In genomic region chr17:11366451-11366850, GRCh38 we compare ENCODE assay signal across 23 cellular contexts.
"Had no signal": no experiment of that assay in that cellular context is flagged by ENCODE, and none has a peak within 500 bp of the region (broad histone marks: within the 10 kb centered on the region; RNA-seq: fewer than 3 reads in every experiment).

No MANE protein-coding gene starts in this region.

- H3K27ac Mint-ChIP-seq: immature natural killer cell; mesothelial cell of epicardium; naive B cell; natural killer cell; nephron progenitor cell; neural progenitor cell; progenitor cell of endocrine pancreas; stimulated activated naive B cell treated with anti-CD40 and anti-IgM and Interleukin-4, amounts not matched to agents 10 μg/mL and 1 μg/mL and 100 μg/mL, for 72 hours had no signal

- H3K4me1 Mint-ChIP-seq: immature natural killer cell; mesothelial cell of epicardium; naive B cell; natural killer cell; stimulated activated naive B cell treated with anti-CD40 and anti-IgM and Interleukin-4, amounts not matched to agents 10 μg/mL and 1 μg/mL and 100 μg/mL, for 72 hours had no signal

- H3K9me3 Mint-ChIP-seq: mesothelial cell of epicardium, nephron progenitor cell, neural progenitor cell had no signal

- DNase-seq: hypothalamus; immature natural killer cell; islet precursor cell; left ventricle myocardium inferior; mesendoderm; naive B cell; natural killer cell; nephron progenitor cell; pancreas; right lobe of liver; stimulated activated CD4-positive, alpha-beta T cell treated with anti-CD3 and anti-CD28 coated beads, Interleukin-12 subunit alpha, Interleukin-12 subunit beta, amount 100 ng/mL, for 4 hours; stimulated activated CD4-positive, alpha-beta T cell treated with anti-CD3 and anti-CD28 coated beads, Interleukin-15, amount 100 ng/mL, for 24 hours; stimulated activated CD4-positive, alpha-beta T cell treated with anti-CD3 and anti-CD28 coated beads, Interleukin-2, amount 100 ng/mL, for 24 hours; stimulated activated CD4-positive, alpha-beta T cell treated with anti-CD3 and anti-CD28 coated beads, Interleukin-4, amount 100 ng/mL, for 1 hour; stimulated activated naive B cell treated with anti-CD40 and anti-IgM and Interleukin-4, amounts not matched to agents 10 μg/mL and 1 μg/mL and 100 μg/mL, for 72 hours; stimulated activated naive CD8-positive, alpha-beta T cell treated with anti-CD3 and anti-CD28 coated beads, Interleukin-15, Interleukin-2, amounts not matched to agents 100 U/mL and 50 U/mL, for 24 hours; stomach; tibial artery; trophoblast cell; uterus had no signal

- ATAC-seq: natural killer cell; pancreas; right lobe of liver; stimulated activated naive B cell treated with anti-CD40 and anti-IgM and Interleukin-4, amounts not matched to agents 10 μg/mL and 1 μg/mL and 100 μg/mL, for 72 hours; stimulated activated naive CD8-positive, alpha-beta T cell treated with anti-CD3 and anti-CD28 coated beads, Interleukin-15, Interleukin-2, amounts not matched to agents 100 U/mL and 50 U/mL, for 24 hours had no signal

- H3K27me3 Mint-ChIP-seq: naive B cell; stimulated activated naive B cell treated with anti-CD40 and anti-IgM and Interleukin-4, amounts not matched to agents 10 μg/mL and 1 μg/mL and 100 μg/mL, for 72 hours had no signal

- H3K36me3 Mint-ChIP-seq: immature natural killer cell; mesothelial cell of epicardium; naive B cell; natural killer cell; neural progenitor cell; stimulated activated naive B cell treated with anti-CD40 and anti-IgM and Interleukin-4, amounts not matched to agents 10 μg/mL and 1 μg/mL and 100 μg/mL, for 72 hours had no signal

- H3K4me3 Mint-ChIP-seq: immature natural killer cell; mesothelial cell of epicardium; naive B cell; natural killer cell; nephron progenitor cell; neural progenitor cell; stimulated activated naive B cell treated with anti-CD40 and anti-IgM and Interleukin-4, amounts not matched to agents 10 μg/mL and 1 μg/mL and 100 μg/mL, for 72 hours had no signal
